9 cellular contexts compared by ENCODE assay signal in the genomic region with DNA sequence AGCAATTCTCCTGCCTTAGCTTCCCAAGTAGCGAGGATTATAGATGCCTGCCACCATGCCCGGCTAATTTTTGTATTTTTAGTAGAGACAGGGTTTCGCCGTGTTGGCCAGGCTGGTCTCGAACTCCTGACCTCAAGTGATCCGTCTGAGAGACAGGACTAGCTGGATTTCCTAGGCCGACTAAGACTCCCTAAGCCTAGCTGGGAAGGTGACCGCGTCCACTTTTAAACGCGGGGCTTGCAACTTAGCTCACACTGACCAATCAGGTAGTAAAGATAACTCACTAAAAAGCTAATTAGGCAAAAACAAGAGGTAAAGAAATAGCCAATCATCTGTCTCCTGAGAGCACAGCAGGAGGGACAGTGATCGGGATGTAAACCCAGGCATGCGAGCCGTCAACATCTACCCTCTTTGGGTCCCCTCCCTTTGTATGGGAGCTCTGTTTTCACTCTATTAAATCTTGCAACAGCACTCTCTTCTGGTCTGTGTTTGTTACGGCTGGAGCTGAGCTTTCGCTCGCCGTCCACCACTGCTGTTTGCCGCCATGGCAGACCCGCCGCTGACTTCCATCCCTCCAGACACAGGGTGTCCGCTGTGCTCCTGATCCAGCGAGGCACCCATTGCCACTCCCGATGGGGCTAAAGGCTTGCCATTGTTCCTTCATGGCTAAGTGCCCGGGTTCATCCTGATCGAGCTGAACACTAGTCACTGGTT. TPM values are rescaled to one million over a fixed set of nuclear protein-coding genes. Genes with fewer than 3 reads are reported as not detected.
DNase-seq lines count a peak whose midpoint lies in the region; ATAC-seq, FAIRE-seq and TF ChIP-seq lines count a peak whose summit lies in the region.
"Not testable (repeated sequence)": the region's sequence is repeated elsewhere in the genome, so short reads cannot be mapped to it uniquely, and the experiment has no call there.
"Had no signal": no experiment of that assay in that cellular context is flagged by ENCODE, and none has a peak within 500 bp of the region (broad histone marks: within the 10 kb centered on the region; RNA-seq: fewer than 3 reads in every experiment).

No MANE protein-coding gene starts in this region.

- WGBS in K562 (ENCODE audit: insufficient coverage, low coverage, missing lambda C conversion rate): 75% methylated on average over 22 of the region's 26 CpGs
- 80% methylated on average over 26 of the region's 26 CpGs for WGBS in HepG2 (ENCODE audit: low lambda C conversion rate)
- WGBS in testis, 2 donors: 83% methylated on average over 20 to 26 of the region's 26 CpGs

- H3K27me3 ChIP-seq in K562 (ENCODE audit: control insufficient read depth in 2 of 2, insufficient read depth in 2 of 2, low read length in 2 of 2); right atrium auricular region; neural progenitor cell; testis; vagina: not testable (repeated sequence)
- H3K27me3 ChIP-seq in HepG2 (ENCODE audit: control insufficient read depth in 1 of 2, insufficient read depth in 2 of 2, low read length in 2 of 2): peaks cover 0 to 19% of the 10 kb centered on the region in 2 experiments; a peak in 3 of 5 replicates

- not testable (repeated sequence) for H3K9me3 ChIP-seq in K562 (replicated peaks; ENCODE audit: control insufficient read depth, insufficient read depth, low read depth, low read length); right atrium auricular region; HepG2 (ENCODE audit: low read length); neural progenitor cell (ENCODE audit: low read depth); testis; vagina

- H3K9ac ChIP-seq in K562 (ENCODE audit: insufficient read depth in 1 of 2, low read depth in 2 of 2, low read length in 2 of 2); HepG2 (ENCODE audit: insufficient read depth, low read depth, low read length); neural progenitor cell: not testable (repeated sequence)

- H3K4me1 ChIP-seq in K562 (replicated peaks in 1 of 2; ENCODE audit: control insufficient read depth in 2 of 2, insufficient read depth in 2 of 2, low read length in 2 of 2): peaks cover 3 to 12% of the 10 kb centered on the region in 2 experiments; a peak in 1 of 5 replicates
- H3K4me1 ChIP-seq in right atrium auricular region: peaks cover 0 to 29% of the 10 kb centered on the region in 2 donors
- peaks cover 40% of the 10 kb centered on the region for H3K4me1 ChIP-seq in HepG2 (ENCODE audit: insufficient read depth, low read length)
- H3K4me1 ChIP-seq in neural progenitor cell: peaks cover 14% of the 10 kb centered on the region
- peaks cover 24% of the 10 kb centered on the region for H3K4me1 ChIP-seq in testis
- peaks cover 38% of the 10 kb centered on the region for H3K4me1 ChIP-seq in vagina

- in situ Hi-C loops in K562 (cut with MboI): loop anchor here (25.0 kb wide), 1 partner anchor 306 kb away; no protein-coding TSS in a partner anchor
- in situ Hi-C loops in HepG2 (cut with HindIII; ENCODE audit: extremely low pct_ligation_motif_present, low pct_unique_long_range_greater_than_20kb): not testable (repeated sequence)

- H2AFZ ChIP-seq in K562 (ENCODE audit: low read depth, low read length): peak overlapping the region; percentile 27; the same call in 1 of the 2 replicates
- H2AFZ ChIP-seq in HepG2 (ENCODE audit: low read length); neural progenitor cell (replicated peaks): not testable (repeated sequence)

- not testable (repeated sequence) for H3K4me2 ChIP-seq in K562 (ENCODE audit: insufficient read depth, low read length); HepG2 (ENCODE audit: low read depth, low read length); neural progenitor cell

- CTCF ChIA-PET in K562 (lab: Yijun Ruan, JAX; ENCODE audit: low intra/inter-chr PET ratio); HepG2 (lab: Yijun Ruan, JAX; ENCODE audit: low intra/inter-chr PET ratio, low total read pairs): not testable (repeated sequence)

- BruUV-seq in K562 (replicated peaks; lab: Mats Ljungman, UMichigan); HepG2 (replicated peaks; lab: Mats Ljungman, UMichigan): not testable (repeated sequence)

- H3K27me3 Mint-ChIP-seq in neural progenitor cell (ENCODE audit: insufficient read depth, low read depth): not testable (repeated sequence)

- not testable (repeated sequence) for DNase-seq in K562 (ENCODE audit: extremely low read depth in 1 of 4, low spot score in 3 of 4); HepG2 (ENCODE audit: low spot score); neural progenitor cell (ENCODE audit: low spot score)
- DNase-seq in right atrium auricular region (ENCODE audit: low spot score) (peak; percentile 43), mesenteric fat pad (ENCODE audit: low spot score) (peak; percentile 81), pons (ENCODE audit: low spot score) (peak; percentile 37), testis (peak; percentile 11), vagina (ENCODE audit: extremely low spot score in 2 of 2) (peak; percentile 52 to 81)

- not testable (repeated sequence) for H3K4me3 ChIP-seq in K562; right atrium auricular region; HepG2 (replicated peaks in 1 of 3; ENCODE audit: insufficient read depth in 1 of 3, low read depth in 2 of 3, low read length in 3 of 3); neural progenitor cell; testis; vagina

- ATAC-seq in K562, HepG2: not testable (repeated sequence)

- TF ChIP-seq POLR2A in K562 (conservative IDR thresholded peaks at IDR 0.05); HepG2 (IDR thresholded peaks at IDR 0.05; ENCODE audit: insufficient read depth in 1 of 2, low read depth in 2 of 2, low read length in 2 of 2); testis (IDR thresholded peaks at IDR 0.05); vagina (IDR thresholded peaks at IDR 0.05): not testable (repeated sequence)

- not testable (repeated sequence) for H3K36me3 Mint-ChIP-seq in neural progenitor cell

- not testable (repeated sequence) for H3F3A ChIP-seq in neural progenitor cell (ENCODE audit: low read depth)

- TF ChIP-seq CTCF in K562 (IDR thresholded peaks at IDR 0.05 in 2 of 3, conservative IDR thresholded peaks at IDR 0.05 in 1 of 3; ENCODE audit: insufficient read depth in 2 of 3, low read depth in 1 of 3, low read length in 3 of 3); right atrium auricular region (IDR thresholded peaks at IDR 0.05); HepG2 (CRISPR knock-in tag; IDR thresholded peaks at IDR 0.05); neural progenitor cell (IDR thresholded peaks at IDR 0.05); testis (IDR thresholded peaks at IDR 0.05); vagina (IDR thresholded peaks at IDR 0.05): not testable (repeated sequence)

- not testable (repeated sequence) for FAIRE-seq in K562 (lab: Jason Lieb, UNC); HepG2 (lab: Jason Lieb, UNC)

- intact Hi-C loops in K562 (cut with micrococcal nuclease); HepG2 (cut with micrococcal nuclease; ENCODE audit: unreplicated experiment); testis (cut with DNase I; ENCODE audit: low total_unique reads): not testable (repeated sequence)
- intact Hi-C loops in vagina (cut with DNase I): loop anchor here (5.0 kb wide), 1 partner anchor 36 kb away; no protein-coding TSS in a partner anchor

- H3K27ac ChIP-seq in K562 (ENCODE audit: extremely low read depth, low read depth, low read length); right atrium auricular region; HepG2 (ENCODE audit: extremely low read length, insufficient read depth, low read length); neural progenitor cell; testis; vagina: not testable (repeated sequence)

- TF ChIP-seq EP300 in K562 (IDR thresholded peaks at IDR 0.05; ENCODE audit: low read length); HepG2 (IDR thresholded peaks at IDR 0.05; ENCODE audit: low read depth in 2 of 2, low read length in 2 of 2); HepG2 (CRISPR knock-in tag; IDR thresholded peaks at IDR 0.05; ENCODE audit: borderline replicate concordance): not testable (repeated sequence)

- not testable (repeated sequence) for H3K9me3 Mint-ChIP-seq in neural progenitor cell

- H3K79me2 ChIP-seq in K562 (ENCODE audit: control insufficient read depth, insufficient read depth, low read length); HepG2 (ENCODE audit: insufficient read depth, low read length); neural progenitor cell (ENCODE audit: low read depth): not testable (repeated sequence)

- H3K9me1 ChIP-seq in K562 (ENCODE audit: control insufficient read depth, insufficient read depth, low read length): not testable (repeated sequence)

- not testable (repeated sequence) for H4K20me1 ChIP-seq in K562 (replicated peaks; ENCODE audit: control insufficient read depth, insufficient read depth, low read length); HepG2 (ENCODE audit: insufficient read depth, low read length); neural progenitor cell (ENCODE audit: low read depth)

- H3K4me1 Mint-ChIP-seq in neural progenitor cell: peaks cover 19% of the 10 kb centered on the region

- H3K27ac Mint-ChIP-seq in neural progenitor cell: peak overlapping the region; percentile 74

- H3K36me3 ChIP-seq in K562 (ENCODE audit: control insufficient read depth, insufficient read depth, low read length); right atrium auricular region; HepG2 (replicated peaks in 1 of 2; ENCODE audit: control insufficient read depth in 1 of 2, insufficient read depth in 2 of 2, low read length in 2 of 2); neural progenitor cell; testis (ENCODE audit: low read depth, missing control alignments); vagina: not testable (repeated sequence)

- POLR2A ChIA-PET in K562 (lab: Yijun Ruan, JAX) (interaction anchor here (0.7 kb wide), 1 partner anchor 792 kb away, joined by 3 read pairs; no protein-coding TSS in a partner anchor), HepG2 (lab: Yijun Ruan, JAX) (interaction anchor here (2.0 kb wide), 1 partner anchor 21 kb away, joined by 4 read pairs; no protein-coding TSS in a partner anchor)

- not testable (repeated sequence) for H3K4me3 Mint-ChIP-seq in neural progenitor cell

- TF ChIP-seq RAD21 in K562 (CRISPR knock-in tag; conservative IDR thresholded peaks at IDR 0.05 in 1 of 2, IDR thresholded peaks at IDR 0.05 in 1 of 2); HepG2 (CRISPR knock-in tag; IDR thresholded peaks at IDR 0.05): not testable (repeated sequence)

RNA-seq across cellular contexts. Expression of a gene that starts 39.3 kb away (rescaled TPM):
- not detected in 2 replicates for total RNA-seq in K562 (2011; cell fraction: chromatin; rRNA removed; ENCODE audit: low replicate concordance)
- total RNA-seq in K562 (2011; cell fraction: nucleolus; rRNA removed): not detected in 2 replicates
- not detected in 2 replicates for total RNA-seq in K562 (2011; cell fraction: nucleoplasm; rRNA removed)
- total RNA-seq in K562 (2014; rRNA removed): not detected in 2 replicates
- not detected in 2 replicates for total RNA-seq in K562 (2014; rRNA removed; fragmentation: Illumina TruSeq; extraction: Trizol)
- total RNA-seq in K562 (2015; rRNA removed; fragmentation: Illumina TruSeq; extraction: Trizol): not detected in 2 replicates
- total RNA-seq in K562 (2021): not detected in 2 replicates
- not detected in 2 replicates for polyA plus RNA-seq in K562 (2011; rRNA removed)
- polyA plus RNA-seq in K562 (2011; cell fraction: cytosol; rRNA removed): not detected in 2 replicates
- not detected in 2 replicates for polyA plus RNA-seq in K562 (2011; cell fraction: nucleus; rRNA removed)
- not detected in 2 replicates for polyA plus RNA-seq in K562 (2012)
- not detected in 2 replicates for polyA plus RNA-seq in K562 (2014; fragmentation: Illumina TruSeq; extraction: Trizol)
- not detected for polyA plus RNA-seq in K562 (2014; fragmentation: Nextera tagmentation; extraction: Ambion mirVana)
- polyA plus RNA-seq in K562 (2014; rRNA removed): not detected in 2 replicates
- not detected in 2 replicates for polyA minus RNA-seq in K562 (2011; rRNA and poly(A)+ RNA removed)
- not detected in 2 replicates for polyA minus RNA-seq in K562 (2011; cell fraction: cytosol; rRNA and poly(A)+ RNA removed)
- polyA minus RNA-seq in K562 (2011; cell fraction: nucleus; rRNA and poly(A)+ RNA removed): not detected in 2 replicates
- total RNA-seq in right atrium auricular region: 1 to 10 TPM; 1.4 to 2.6 TPM
- 34.1 and 42.7 TPM in 2 replicates for total RNA-seq in HepG2 (2016; rRNA removed; fragmentation: Illumina TruSeq; extraction: Trizol)
- total RNA-seq in HepG2 (2016; cell fraction: cytosol; rRNA removed; fragmentation: Illumina TruSeq; extraction: Trizol; ENCODE audit: low read depth): 15.3 and 15.6 TPM in 2 replicates
- total RNA-seq in HepG2 (2016; cell fraction: insoluble cytoplasmic fraction; rRNA removed; fragmentation: Illumina TruSeq; extraction: Trizol): 29.0 and 39.0 TPM in 2 replicates
- 16.2 and 18.8 TPM in 2 replicates for total RNA-seq in HepG2 (2016; cell fraction: membrane; rRNA removed; fragmentation: Illumina TruSeq; extraction: Trizol)
- 32.7 and 34.7 TPM in 2 replicates for total RNA-seq in HepG2 (2016; cell fraction: nucleus; rRNA removed; fragmentation: Illumina TruSeq; extraction: Trizol)
- polyA plus RNA-seq in HepG2 (2011; rRNA removed): 35.2 and 36.1 TPM in 2 replicates
- polyA plus RNA-seq in HepG2 (2011; cell fraction: cytosol; rRNA removed): 21.6 and 34.6 TPM in 2 replicates
- polyA plus RNA-seq in HepG2 (2011; cell fraction: nucleus; rRNA removed): 105 and 120 TPM in 2 replicates
- 24.0 and 29.7 TPM in 2 replicates for polyA plus RNA-seq in HepG2 (2012)
- 20.5 and 22.5 TPM in 2 replicates for polyA plus RNA-seq in HepG2 (2016; cell fraction: cytosol; fragmentation: Illumina TruSeq; extraction: Trizol; ENCODE audit: low read depth)
- 34.1 and 36.9 TPM in 2 replicates for polyA plus RNA-seq in HepG2 (2016; cell fraction: insoluble cytoplasmic fraction; fragmentation: Illumina TruSeq; extraction: Trizol; ENCODE audit: low read depth)
- 23.2 and 26.6 TPM in 2 replicates for polyA plus RNA-seq in HepG2 (2016; cell fraction: membrane; fragmentation: Illumina TruSeq; extraction: Trizol; ENCODE audit: low read depth)
- polyA plus RNA-seq in HepG2 (2016; cell fraction: nucleus; fragmentation: Illumina TruSeq; extraction: Trizol; ENCODE audit: insufficient read depth, low read depth): 70.0 and 73.3 TPM in 2 replicates
- 0.28 and 57.0 TPM in 2 replicates for polyA minus RNA-seq in HepG2 (2011; rRNA and poly(A)+ RNA removed; ENCODE audit: low replicate concordance)
- 15.6 and 18.8 TPM in 2 replicates for polyA minus RNA-seq in HepG2 (2011; cell fraction: cytosol; rRNA and poly(A)+ RNA removed)
- polyA minus RNA-seq in HepG2 (2011; cell fraction: nucleus; rRNA and poly(A)+ RNA removed): 34.4 and 36.6 TPM in 2 replicates
- 2.8 TPM for total RNA-seq in mesenteric fat pad
- total RNA-seq in neural progenitor cell (ENCODE audit: low replicate concordance): 0.77 and 2.8 TPM in 2 replicates
- total RNA-seq in testis: 1 to 10 TPM; 3.2 to 5.3 TPM
- 6.0 TPM for polyA plus RNA-seq in testis (ENCODE audit: insufficient read depth, low read depth, low replicate concordance)
- total RNA-seq in vagina: 5.9 TPM
- total RNA-seq: A172 had no signal
